In genomic region chr13:45092668-45093067, GRCh38 we compare ENCODE assay signal across 17 cellular contexts. TPM values are rescaled to one million over a fixed set of nuclear protein-coding genes. Genes with fewer than 3 reads are reported as not detected.
A peak's percentile ranks its signal among the peaks of the same experiment; 100 is the strongest.
DNase-seq lines count a peak whose midpoint lies in the region; ATAC-seq and TF ChIP-seq lines count a peak whose summit lies in the region.
"Had no signal": no experiment of that assay in that cellular context is flagged by ENCODE, and none has a peak within 500 bp of the region (broad histone marks: within the 10 kb centered on the region; RNA-seq: fewer than 3 reads in every experiment).

No MANE protein-coding gene starts in this region.

- intact Hi-C loops in left ventricle myocardium superior (cut with micrococcal nuclease) = no loop called here

- no peak overlapping the region for H3K27ac ChIP-seq in right atrium auricular region
- no peak overlapping the region for H3K27ac ChIP-seq in WERI-Rb-1

- H3K4me3 ChIP-seq in right atrium auricular region (no peak overlapping the region), NB4 (ENCODE audit: low read depth, low read length) (no peak overlapping the region), WERI-Rb-1 (ENCODE audit: low read depth, low read length) (no peak overlapping the region)
- H3K4me3 ChIP-seq: HAP-1 had no signal

- no peaks in the 10 kb centered on the region for H3K27me3 ChIP-seq in right atrium auricular region
- H3K27me3 ChIP-seq in WERI-Rb-1 (ENCODE audit: insufficient read depth, low read depth, severe bottlenecking) = no peaks in the 10 kb centered on the region

- no peak overlapping the region for H3K27ac Mint-ChIP-seq in activated CD8-positive, alpha-beta T cell treated with anti-CD3 and anti-CD28 coated beads, Interleukin-2, amount 10 ng/mL, durations not matched to agents 7 days and 5 days

- TF ChIP-seq CTCF in right atrium auricular region (IDR thresholded peaks at IDR 0.05) = no peak
- TF ChIP-seq CTCF in NB4 (IDR thresholded peaks at IDR 0.05; ENCODE audit: low read depth, low read length) = no peak
- no peak for TF ChIP-seq CTCF in WERI-Rb-1 (IDR thresholded peaks at IDR 0.05; ENCODE audit: low read depth, low read length)

- H3K36me3 Mint-ChIP-seq in activated CD8-positive, alpha-beta T cell treated with anti-CD3 and anti-CD28 coated beads, Interleukin-2, amount 10 ng/mL, durations not matched to agents 7 days and 5 days (ENCODE audit: low read depth) = no peaks in the 10 kb centered on the region

- no peaks in the 10 kb centered on the region for H3K9me3 Mint-ChIP-seq in activated CD8-positive, alpha-beta T cell treated with anti-CD3 and anti-CD28 coated beads, Interleukin-2, amount 10 ng/mL, durations not matched to agents 7 days and 5 days (ENCODE audit: insufficient read depth)

- no peaks in the 10 kb centered on the region for H3K36me3 ChIP-seq in right atrium auricular region
- no peaks in the 10 kb centered on the region for H3K36me3 ChIP-seq in WERI-Rb-1
- H3K36me3 ChIP-seq: HAP-1 had no signal

- H3K4me3 Mint-ChIP-seq in activated CD8-positive, alpha-beta T cell treated with anti-CD3 and anti-CD28 coated beads, Interleukin-2, amount 10 ng/mL, durations not matched to agents 7 days and 5 days = no peak overlapping the region

- no peak for DNase-seq in left ventricle myocardium superior
- no peak for DNase-seq in right atrium auricular region (ENCODE audit: low spot score)
- DNase-seq in NB4 (ENCODE audit: low read depth) = peak; percentile 17
- DNase-seq in epidermal melanocyte (ENCODE audit: insufficient read length, low spot score) = peak; percentile 32
- DNase-seq in superior temporal gyrus (ENCODE audit: extremely low spot score) = peak; percentile 67
- DNase-seq in activated CD8-positive, alpha-beta T cell treated with anti-CD3 and anti-CD28 coated beads, Interleukin-2, amount 10 ng/mL, durations not matched to agents 7 days and 5 days = no peak
- DNase-seq in medulla oblongata (ENCODE audit: extremely low spot score) = no peak
- no peak for DNase-seq in WERI-Rb-1
- DNase-seq: activated CD8-positive, alpha-beta memory T cell treated with anti-CD3 and anti-CD28 coated beads, Interleukin-2, amount 50 U/mL, for 48 hours; activated naive CD4-positive, alpha-beta T cell treated with anti-CD3 and anti-CD28 coated beads, Interleukin-2, amount 50 U/mL, for 16 hours; effector memory CD4-positive, alpha-beta T cell; mesenchymal stem cell; NCI-H146; stimulated activated CD4-positive, alpha-beta T cell treated with anti-CD3 and anti-CD28 coated beads, Interleukin-4, amount 100 ng/mL, for 4 hours; SW 1271; trophoblast cell had no signal

- POLR2A ChIA-PET in activated CD8-positive, alpha-beta T cell treated with anti-CD3 and anti-CD28 coated beads, Interleukin-2, amount 10 ng/mL, durations not matched to agents 7 days and 5 days (lab: Charles Lee) = interaction anchor here (0.6 kb wide), 1 partner anchor 305 kb away, joined by 4 read pairs; no protein-coding TSS in a partner anchor

- H3K4me1 Mint-ChIP-seq in activated CD8-positive, alpha-beta T cell treated with anti-CD3 and anti-CD28 coated beads, Interleukin-2, amount 10 ng/mL, durations not matched to agents 7 days and 5 days (ENCODE audit: low read depth) = peaks cover 3% of the 10 kb centered on the region

- peaks cover 4% of the 10 kb centered on the region for H3K27me3 Mint-ChIP-seq in activated CD8-positive, alpha-beta T cell treated with anti-CD3 and anti-CD28 coated beads, Interleukin-2, amount 10 ng/mL, durations not matched to agents 7 days and 5 days (ENCODE audit: low read depth)

- no peaks in the 10 kb centered on the region for H3K4me1 ChIP-seq in right atrium auricular region
- H3K4me1 ChIP-seq: HAP-1 had no signal

- TF ChIP-seq POLR2A in NB4 (IDR thresholded peaks at IDR 0.05; ENCODE audit: extremely low read depth, insufficient read length) = no peak

- H3K9me3 ChIP-seq in right atrium auricular region (no peaks in the 10 kb centered on the region), WERI-Rb-1 (ENCODE audit: severe bottlenecking) (no peaks in the 10 kb centered on the region)
- H3K9me3 ChIP-seq: HAP-1 had no signal

- CTCF ChIA-PET in activated CD8-positive, alpha-beta T cell treated with anti-CD3 and anti-CD28 coated beads, Interleukin-2, amount 10 ng/mL, durations not matched to agents 7 days and 5 days (lab: Charles Lee) = no interaction called here

- ATAC-seq in left ventricle myocardium superior = peak; percentile 72
- ATAC-seq in activated CD8-positive, alpha-beta T cell treated with anti-CD3 and anti-CD28 coated beads, Interleukin-2, amount 10 ng/mL, durations not matched to agents 7 days and 5 days = no peak

RNA-seq across cellular contexts. Expression of gene GTF2F2, which starts 27.6 kb away (rescaled TPM):
- total RNA-seq in left ventricle myocardium superior (22.8 TPM), right atrium auricular region (10 to 100 TPM in 1 of 2 donors, 1 to 10 TPM in 1; 9.4 to 23.3 TPM)
- total RNA-seq in activated CD8-positive, alpha-beta T cell treated with anti-CD3 and anti-CD28 coated beads, Interleukin-2, amount 10 ng/mL, durations not matched to agents 7 days and 5 days = 10 to 100 TPM; 18.8 to 19.6 TPM

Comparison
In these comparisons a context has a peak if more than half of its experiments do, and no peak if none do; other contexts are left out.
1. DNase-seq: peak in NB4 (single experiment), epidermal melanocyte (single experiment) and superior temporal gyrus (single experiment); none in left ventricle myocardium superior (single experiment), right atrium auricular region (single experiment), activated CD8-positive, alpha-beta T cell treated with anti-CD3 and anti-CD28 coated beads, Interleukin-2, amount 10 ng/mL, durations not matched to agents 7 days and 5 days (single experiment), medulla oblongata (single experiment) and WERI-Rb-1 (single experiment).